In the genomic region with DNA sequence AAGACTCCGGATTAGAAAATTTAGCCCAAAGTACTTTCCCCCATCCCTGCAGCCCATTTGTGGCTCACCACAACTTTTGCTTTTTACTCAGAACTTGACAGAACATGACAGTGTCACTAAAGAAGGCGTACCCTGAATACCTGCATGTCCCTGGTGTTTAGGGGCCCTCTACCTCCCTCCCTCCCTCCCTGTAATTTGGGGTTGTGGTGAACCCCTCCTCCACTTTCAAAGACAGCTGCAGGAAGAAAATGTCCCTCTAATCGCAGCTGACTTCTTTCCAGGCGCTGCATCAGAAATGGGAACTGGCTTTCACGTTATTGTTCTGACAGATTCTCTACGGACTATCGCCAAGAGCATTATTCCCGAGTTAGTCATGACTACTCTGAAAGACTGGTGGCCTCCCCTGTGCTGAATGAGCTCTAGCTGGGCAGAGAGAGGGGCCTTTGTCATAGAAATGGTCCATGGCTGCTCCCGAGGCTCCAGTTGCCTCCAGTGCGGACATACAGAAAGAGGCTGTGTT, we compare ENCODE assay signal across 9 cellular contexts.
DNase-seq lines count a peak whose midpoint lies in the region; ATAC-seq lines count a peak whose summit lies in the region.
"Had no signal": no experiment of that assay in that cellular context is flagged by ENCODE, and none has a peak within 500 bp of the region (broad histone marks: within the 10 kb centered on the region; RNA-seq: fewer than 3 reads in every experiment).

No MANE protein-coding gene starts in this region.

- CTCF ChIA-PET in activated naive CD4-positive, alpha-beta T cell treated with anti-CD3 and anti-CD28 coated beads, Interleukin-2, amount 10 ng/mL, durations not matched to agents 7 days and 5 days (lab: Charles Lee): interaction anchor here (1.2 kb wide), 1 partner anchor 8 kb away, joined by 3 read pairs; no protein-coding TSS in a partner anchor

- peaks cover 68% of the 10 kb centered on the region for H3K4me1 Mint-ChIP-seq in activated naive CD4-positive, alpha-beta T cell treated with anti-CD3 and anti-CD28 coated beads, Interleukin-2, amount 10 ng/mL, durations not matched to agents 7 days and 5 days

- peak; percentile 27 for DNase-seq in activated naive CD4-positive, alpha-beta T cell treated with anti-CD3 and anti-CD28 coated beads, Interleukin-2, amount 10 ng/mL, durations not matched to agents 7 days and 5 days
- no peak for DNase-seq in activated naive CD4-positive, alpha-beta T cell treated with Interleukin-2 at 50 U/mL for 16 hours
- DNase-seq in LHCN-M2 (ENCODE audit: low read depth): peak; percentile 74
- peak in 42 of 49 donors; percentile 5 to 79 (median 41) for DNase-seq in substantia nigra (lab: John Stamatoyannopoulos, UW)
- DNase-seq in GOT3 (lab: John Stamatoyannopoulos, UW): no peak
- no peak for DNase-seq in GF-D8 (lab: John Stamatoyannopoulos, UW)
- no peak for DNase-seq in NCI-H1694 treated with DMSO at 0.1 percent for 48 hours (lab: John Stamatoyannopoulos, UW)

- no peak overlapping the region for H3K27ac Mint-ChIP-seq in activated naive CD4-positive, alpha-beta T cell treated with anti-CD3 and anti-CD28 coated beads, Interleukin-2, amount 10 ng/mL, durations not matched to agents 7 days and 5 days

- H3K9me3 Mint-ChIP-seq in activated naive CD4-positive, alpha-beta T cell treated with anti-CD3 and anti-CD28 coated beads, Interleukin-2, amount 10 ng/mL, durations not matched to agents 7 days and 5 days: no peaks in the 10 kb centered on the region

- H3K36me3 Mint-ChIP-seq in activated naive CD4-positive, alpha-beta T cell treated with anti-CD3 and anti-CD28 coated beads, Interleukin-2, amount 10 ng/mL, durations not matched to agents 7 days and 5 days: peaks cover 30% of the 10 kb centered on the region

- no peaks in the 10 kb centered on the region for H3K27me3 Mint-ChIP-seq in activated naive CD4-positive, alpha-beta T cell treated with anti-CD3 and anti-CD28 coated beads, Interleukin-2, amount 10 ng/mL, durations not matched to agents 7 days and 5 days

- H3K4me3 Mint-ChIP-seq in activated naive CD4-positive, alpha-beta T cell treated with anti-CD3 and anti-CD28 coated beads, Interleukin-2, amount 10 ng/mL, durations not matched to agents 7 days and 5 days: no peak overlapping the region

- ATAC-seq in esophagus mucosa: peak; percentile 53

- H3K27ac ChIP-seq in substantia nigra (ENCODE audit: low read depth, low read length, poor library complexity, severe bottlenecking): peak overlapping the region; percentile 77
- H3K27ac ChIP-seq: BLaER1 had no signal

Comparison
In these comparisons a context has a peak if more than half of its experiments do, and no peak if none do; other contexts are left out.
1. DNase-seq: peak in activated naive CD4-positive, alpha-beta T cell treated with anti-CD3 and anti-CD28 coated beads, Interleukin-2, amount 10 ng/mL, durations not matched to agents 7 days and 5 days (single experiment), LHCN-M2 (single experiment) and substantia nigra (42 of 49); none in activated naive CD4-positive, alpha-beta T cell treated with Interleukin-2 at 50 U/mL for 16 hours (single experiment), GOT3 (single experiment), GF-D8 (single experiment) and NCI-H1694 treated with DMSO at 0.1 percent for 48 hours (single experiment).